In the genomic region with DNA sequence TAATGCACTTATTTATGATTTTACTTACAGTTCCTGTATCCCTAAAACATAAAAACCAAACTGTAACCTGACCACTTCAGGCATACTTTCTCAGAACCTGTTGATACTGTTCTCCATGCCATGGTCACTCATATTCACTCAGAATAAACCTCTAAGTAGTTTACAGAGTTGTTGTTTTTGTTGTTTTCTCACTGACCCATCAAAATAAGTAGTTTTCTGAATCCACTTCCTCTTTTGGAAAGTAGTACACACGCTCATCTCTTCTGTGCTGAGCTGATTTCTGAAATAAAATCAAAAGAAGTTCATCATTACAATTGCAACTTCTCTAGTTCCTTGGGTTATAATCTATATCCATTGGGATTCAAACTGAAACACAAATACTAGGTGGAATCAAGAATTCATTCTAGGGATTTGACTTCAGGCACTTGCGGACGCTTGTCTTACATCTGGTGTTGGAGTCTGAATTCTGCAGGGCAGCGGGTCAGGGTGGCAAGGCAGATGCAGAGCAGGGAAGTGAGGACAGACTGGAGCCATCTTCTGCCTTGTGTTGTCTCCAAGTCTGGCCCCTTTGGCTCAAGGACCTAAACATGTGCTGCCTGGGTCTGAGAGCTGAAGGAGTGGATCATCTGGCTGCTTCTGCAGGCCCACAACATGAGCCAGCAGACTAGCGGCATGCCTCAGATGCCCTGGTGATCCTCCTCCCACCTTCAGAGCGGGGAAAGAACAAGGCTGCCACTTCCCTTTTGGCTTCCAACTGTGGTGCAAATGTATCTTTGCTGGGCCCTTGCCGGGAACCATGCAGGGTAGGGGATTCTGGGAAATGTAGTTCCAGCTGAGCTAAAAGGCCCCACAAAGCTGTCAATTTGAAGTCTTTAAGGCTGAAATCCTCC, we compare ENCODE assay signal across 1 cellular context.
TF ChIP-seq lines count a peak whose summit lies in the region.

No MANE protein-coding gene starts in this region.

TF ChIP-seq in H1, 55 proteins besides CTCF, POLR2A, EP300 and RAD21:
- TF ChIP-seq TAF7 (optimal IDR thresholded peaks at IDR 0.05; ENCODE audit: borderline replicate concordance, low read depth, low read length), result no peak
- TF ChIP-seq, protein P1, sequence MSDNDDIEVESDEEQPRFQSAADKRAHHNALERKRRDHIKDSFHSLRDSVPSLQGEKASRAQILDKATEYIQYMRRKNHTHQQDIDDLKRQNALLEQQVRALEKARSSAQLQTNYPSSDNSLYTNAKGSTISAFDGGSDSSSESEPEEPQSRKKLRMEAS (IDR thresholded peaks at IDR 0.05), result peak; percentile 48
- no peak for TF ChIP-seq BCL11A (IDR thresholded peaks at IDR 0.05; ENCODE audit: low read depth in 2 of 2, low read length in 2 of 2)
- no peak for TF ChIP-seq PHF8 (conservative IDR thresholded peaks at IDR 0.05; ENCODE audit: low read depth, low read length)
- TF ChIP-seq SIX5 (IDR thresholded peaks at IDR 0.05; ENCODE audit: low read depth, low read length), result peak; percentile 63
